11 cellular contexts compared by ENCODE assay signal in the genomic region with DNA sequence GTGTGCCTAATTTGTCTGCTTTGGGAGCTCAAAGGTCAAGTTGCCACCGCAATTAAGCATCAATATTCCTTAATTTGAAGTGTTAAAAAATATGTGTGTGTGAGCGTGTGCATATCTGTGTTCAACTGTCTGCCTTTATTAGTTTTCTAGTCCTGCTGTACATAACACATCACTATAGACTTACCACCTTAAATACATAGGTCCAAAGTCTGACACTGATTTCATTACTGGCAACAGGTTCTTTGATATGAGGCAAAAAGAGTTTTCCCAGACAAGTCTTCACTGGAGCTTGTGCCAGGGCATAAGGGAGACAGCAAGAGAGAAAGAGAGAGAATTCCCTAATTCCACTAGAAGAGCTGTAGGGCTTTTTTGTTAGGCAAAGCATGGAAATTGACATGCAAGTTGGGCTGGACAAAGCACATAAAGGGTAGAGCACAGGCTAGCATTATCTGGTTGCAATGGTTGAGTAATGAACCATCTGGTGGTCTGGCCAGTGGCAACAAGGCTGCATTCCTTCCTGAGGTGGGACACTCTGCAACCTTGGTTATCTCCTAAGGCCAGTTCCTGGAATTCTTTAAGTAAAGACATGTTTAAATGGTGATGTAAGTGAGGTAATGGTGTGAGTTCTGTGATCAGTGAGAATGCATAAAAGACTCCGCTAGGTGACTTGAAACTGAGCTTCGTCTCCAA.
DNase-seq lines count a peak whose midpoint lies in the region; TF ChIP-seq lines count a peak whose summit lies in the region.
"Had no signal": no experiment of that assay in that cellular context is flagged by ENCODE, and none has a peak within 500 bp of the region (broad histone marks: within the 10 kb centered on the region; RNA-seq: fewer than 3 reads in every experiment).

No MANE protein-coding gene starts in this region.

- H3K4ac ChIP-seq in mesendoderm (ENCODE audit: low read depth, low read length), result no peak overlapping the region

- H3K4me1 ChIP-seq in mesendoderm (ENCODE audit: control insufficient read depth, low read depth, low read length), result peaks cover 6% of the 10 kb centered on the region
- H3K4me1 ChIP-seq: breast epithelium had no signal

- DNase-seq in AG20443 (ENCODE audit: low spot score) (peak; percentile 32), OCI-M1 (lab: John Stamatoyannopoulos, UW) (peak; percentile 28), fibroblast of mammary gland (ENCODE audit: low read depth) (peak; percentile 39), mesendoderm (peak; percentile 96), GM13977 (ENCODE audit: low spot score) (no peak), cortex of kidney (lab: John Stamatoyannopoulos, UW) (no peak)
- no peak for DNase-seq in activated naive CD8-positive, alpha-beta T cell treated with anti-CD3 and anti-CD28 coated beads for 36 hours
- no peak for DNase-seq in activated CD4-positive, alpha-beta memory T cell treated with anti-CD3 and anti-CD28 coated beads, Interleukin-2, amount 10 ng/mL, durations not matched to agents 7 days and 5 days
- DNase-seq: NCI-H748 treated with DMSO at 0.1 percent for 48 hours; stimulated activated CD4-positive, alpha-beta T cell treated with anti-CD3 and anti-CD28 coated beads, Interleukin-4, amount 100 ng/mL, for 1 hour had no signal

- H3K79me2 ChIP-seq in mesendoderm (ENCODE audit: control insufficient read depth, insufficient read depth, low read length), result no peaks in the 10 kb centered on the region

- H4K5ac ChIP-seq in mesendoderm (ENCODE audit: low read length), result no peak overlapping the region

- H2BK5ac ChIP-seq in mesendoderm (ENCODE audit: low read length), result no peak overlapping the region

- H3K27me3 ChIP-seq in mesendoderm (ENCODE audit: insufficient read depth, low read length, poor library complexity), result no peaks in the 10 kb centered on the region
- H3K27me3 ChIP-seq: breast epithelium had no signal

- no peak overlapping the region for H4K8ac ChIP-seq in mesendoderm (ENCODE audit: low read depth, low read length)

- no peak overlapping the region for H3K4me3 Mint-ChIP-seq in activated naive CD8-positive, alpha-beta T cell treated with anti-CD3 and anti-CD28 coated beads for 36 hours
- H3K4me3 Mint-ChIP-seq in activated CD4-positive, alpha-beta memory T cell treated with anti-CD3 and anti-CD28 coated beads, Interleukin-2, amount 10 ng/mL, durations not matched to agents 7 days and 5 days, result no peak overlapping the region

- H2BK120ac ChIP-seq in mesendoderm (ENCODE audit: low read depth, low read length), result no peak overlapping the region

- no peaks in the 10 kb centered on the region for H3K4me1 Mint-ChIP-seq in activated naive CD8-positive, alpha-beta T cell treated with anti-CD3 and anti-CD28 coated beads for 36 hours
- no peaks in the 10 kb centered on the region for H3K4me1 Mint-ChIP-seq in activated CD4-positive, alpha-beta memory T cell treated with anti-CD3 and anti-CD28 coated beads, Interleukin-2, amount 10 ng/mL, durations not matched to agents 7 days and 5 days

- no peak overlapping the region for H3K23ac ChIP-seq in mesendoderm (ENCODE audit: low read length)

- H3K9ac ChIP-seq in mesendoderm (ENCODE audit: low read length), result no peak overlapping the region

- no peaks in the 10 kb centered on the region for H3K27me3 Mint-ChIP-seq in activated naive CD8-positive, alpha-beta T cell treated with anti-CD3 and anti-CD28 coated beads for 36 hours
- H3K27me3 Mint-ChIP-seq in activated CD4-positive, alpha-beta memory T cell treated with anti-CD3 and anti-CD28 coated beads, Interleukin-2, amount 10 ng/mL, durations not matched to agents 7 days and 5 days, result no peaks in the 10 kb centered on the region

- H3K56ac ChIP-seq in mesendoderm (ENCODE audit: low read length), result no peak overlapping the region

- H3K4me3 ChIP-seq in fibroblast of mammary gland (ENCODE audit: control insufficient read depth, low read depth, low read length), result no peak overlapping the region
- no peak overlapping the region for H3K4me3 ChIP-seq in mesendoderm (ENCODE audit: low read length)
- H3K4me3 ChIP-seq: breast epithelium had no signal

- H2BK15ac ChIP-seq in mesendoderm (replicated peaks; ENCODE audit: low read depth), result peak overlapping the region; percentile 38

- no peaks in the 10 kb centered on the region for H3K9me3 Mint-ChIP-seq in activated naive CD8-positive, alpha-beta T cell treated with anti-CD3 and anti-CD28 coated beads for 36 hours
- peaks cover 11% of the 10 kb centered on the region for H3K9me3 Mint-ChIP-seq in activated CD4-positive, alpha-beta memory T cell treated with anti-CD3 and anti-CD28 coated beads, Interleukin-2, amount 10 ng/mL, durations not matched to agents 7 days and 5 days

- peak overlapping the region; percentile 82 for H3K18ac ChIP-seq in mesendoderm (ENCODE audit: low read length)

- CTCF ChIA-PET in activated CD4-positive, alpha-beta memory T cell treated with anti-CD3 and anti-CD28 coated beads, Interleukin-2, amount 10 ng/mL, durations not matched to agents 7 days and 5 days (lab: Charles Lee), result no interaction called here

- no peak overlapping the region for H3K4me2 ChIP-seq in mesendoderm (ENCODE audit: low read length)

- H3K27ac ChIP-seq in mesendoderm (ENCODE audit: low read depth, low read length), result peak overlapping the region; percentile 40

- TF ChIP-seq CTCF in fibroblast of mammary gland (conservative IDR thresholded peaks at IDR 0.05; ENCODE audit: control insufficient read depth, insufficient read depth, low read depth, low read length) (no peak), GM13977 (IDR thresholded peaks at IDR 0.05; ENCODE audit: extremely low read depth, insufficient read depth, missing control alignments) (no peak)

- no peak overlapping the region for H3K27ac Mint-ChIP-seq in activated naive CD8-positive, alpha-beta T cell treated with anti-CD3 and anti-CD28 coated beads for 36 hours
- no peak overlapping the region for H3K27ac Mint-ChIP-seq in activated CD4-positive, alpha-beta memory T cell treated with anti-CD3 and anti-CD28 coated beads, Interleukin-2, amount 10 ng/mL, durations not matched to agents 7 days and 5 days

- no peak overlapping the region for H2AK5ac ChIP-seq in mesendoderm (ENCODE audit: low read length)

- no peaks in the 10 kb centered on the region for H3K36me3 Mint-ChIP-seq in activated naive CD8-positive, alpha-beta T cell treated with anti-CD3 and anti-CD28 coated beads for 36 hours
- no peaks in the 10 kb centered on the region for H3K36me3 Mint-ChIP-seq in activated CD4-positive, alpha-beta memory T cell treated with anti-CD3 and anti-CD28 coated beads, Interleukin-2, amount 10 ng/mL, durations not matched to agents 7 days and 5 days (ENCODE audit: low read depth)

- WGBS in mesendoderm (ENCODE audit: extremely low coverage, insufficient coverage, low lambda C conversion rate), result no CpG with 5 or more reads among the region's 4 CpGs

- no peaks in the 10 kb centered on the region for H3K36me3 ChIP-seq in mesendoderm (ENCODE audit: control insufficient read depth, insufficient read depth, low read length)
- H3K36me3 ChIP-seq: breast epithelium had no signal

- no peaks in the 10 kb centered on the region for H3K79me1 ChIP-seq in mesendoderm (ENCODE audit: low read length)

- POLR2A ChIA-PET in activated CD4-positive, alpha-beta memory T cell treated with anti-CD3 and anti-CD28 coated beads, Interleukin-2, amount 10 ng/mL, durations not matched to agents 7 days and 5 days (lab: Charles Lee), result no interaction called here

- in situ Hi-C loops in GM13977 (cut with MboI; ENCODE audit: low pct_unique_long_range_greater_than_20kb, low sequenced_read_pairs, unreplicated experiment), result no loop called here

Comparison
In these comparisons a context has a peak if more than half of its experiments do, and no peak if none do; other contexts are left out.
1. DNase-seq: peak in AG20443 (single experiment), OCI-M1 (single experiment), fibroblast of mammary gland (single experiment) and mesendoderm (single experiment); none in activated naive CD8-positive, alpha-beta T cell treated with anti-CD3 and anti-CD28 coated beads for 36 hours (single experiment), activated CD4-positive, alpha-beta memory T cell treated with anti-CD3 and anti-CD28 coated beads, Interleukin-2, amount 10 ng/mL, durations not matched to agents 7 days and 5 days (single experiment), GM13977 (single experiment) and cortex of kidney (single experiment).